Comparison of ENCODE assay signal across 2 cellular contexts in the genomic region with DNA sequence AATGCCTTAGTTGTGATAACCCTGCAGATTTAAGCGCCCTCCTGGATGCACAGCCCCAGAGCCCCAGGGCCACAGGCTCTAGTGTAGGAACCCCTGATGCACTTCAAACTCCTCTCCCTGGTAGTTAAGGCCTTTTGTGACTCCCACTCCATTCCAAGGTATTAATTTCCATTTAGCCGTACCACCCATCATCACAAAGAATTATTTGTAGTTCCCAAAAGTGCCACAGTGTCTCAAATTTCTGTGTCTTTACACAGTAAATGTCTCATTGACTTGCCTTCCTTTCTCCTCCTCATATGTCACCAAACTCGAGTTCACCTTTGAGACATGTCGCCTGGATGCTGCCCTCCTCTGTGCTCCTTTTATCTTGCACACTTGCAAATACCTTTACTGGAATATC.
TF ChIP-seq lines count a peak whose summit lies in the region.

No MANE protein-coding gene starts in this region.

TF ChIP-seq in HepG2, 621 proteins besides CTCF, POLR2A, EP300 and RAD21:
- TF ChIP-seq KDM6A (CRISPR knock-in tag; IDR thresholded peaks at IDR 0.05; ENCODE audit: low read depth) (no peak), SIX4 (CRISPR knock-in tag; IDR thresholded peaks at IDR 0.05) (no peak)
- TF ChIP-seq, protein P1, sequence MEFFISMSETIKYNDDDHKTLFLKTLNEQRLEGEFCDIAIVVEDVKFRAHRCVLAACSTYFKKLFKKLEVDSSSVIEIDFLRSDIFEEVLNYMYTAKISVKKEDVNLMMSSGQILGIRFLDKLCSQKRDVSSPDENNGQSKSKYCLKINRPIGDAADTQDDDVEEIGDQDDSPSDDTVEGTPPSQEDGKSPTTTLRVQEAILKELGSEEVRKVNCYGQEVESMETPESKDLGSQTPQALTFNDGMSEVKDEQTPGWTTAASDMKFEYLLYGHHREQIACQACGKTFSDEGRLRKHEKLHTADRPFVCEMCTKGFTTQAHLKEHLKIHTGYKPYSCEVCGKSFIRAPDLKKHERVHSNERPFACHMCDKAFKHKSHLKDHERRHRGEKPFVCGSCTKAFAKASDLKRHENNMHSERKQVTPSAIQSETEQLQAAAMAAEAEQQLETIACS (CRISPR knock-in tag; IDR thresholded peaks at IDR 0.05): no peak

TF ChIP-seq in WTC11, 78 proteins besides CTCF, POLR2A, EP300 and RAD21:
- TF ChIP-seq, protein P2, sequence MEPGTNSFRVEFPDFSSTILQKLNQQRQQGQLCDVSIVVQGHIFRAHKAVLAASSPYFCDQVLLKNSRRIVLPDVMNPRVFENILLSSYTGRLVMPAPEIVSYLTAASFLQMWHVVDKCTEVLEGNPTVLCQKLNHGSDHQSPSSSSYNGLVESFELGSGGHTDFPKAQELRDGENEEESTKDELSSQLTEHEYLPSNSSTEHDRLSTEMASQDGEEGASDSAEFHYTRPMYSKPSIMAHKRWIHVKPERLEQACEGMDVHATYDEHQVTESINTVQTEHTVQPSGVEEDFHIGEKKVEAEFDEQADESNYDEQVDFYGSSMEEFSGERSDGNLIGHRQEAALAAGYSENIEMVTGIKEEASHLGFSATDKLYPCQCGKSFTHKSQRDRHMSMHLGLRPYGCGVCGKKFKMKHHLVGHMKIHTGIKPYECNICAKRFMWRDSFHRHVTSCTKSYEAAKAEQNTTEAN (CRISPR knock-in tag; IDR thresholded peaks at IDR 0.05): no peak
- TF ChIP-seq, protein P3, sequence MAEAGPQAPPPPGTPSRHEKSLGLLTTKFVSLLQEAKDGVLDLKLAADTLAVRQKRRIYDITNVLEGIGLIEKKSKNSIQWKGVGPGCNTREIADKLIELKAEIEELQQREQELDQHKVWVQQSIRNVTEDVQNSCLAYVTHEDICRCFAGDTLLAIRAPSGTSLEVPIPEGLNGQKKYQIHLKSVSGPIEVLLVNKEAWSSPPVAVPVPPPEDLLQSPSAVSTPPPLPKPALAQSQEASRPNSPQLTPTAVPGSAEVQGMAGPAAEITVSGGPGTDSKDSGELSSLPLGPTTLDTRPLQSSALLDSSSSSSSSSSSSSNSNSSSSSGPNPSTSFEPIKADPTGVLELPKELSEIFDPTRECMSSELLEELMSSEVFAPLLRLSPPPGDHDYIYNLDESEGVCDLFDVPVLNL (CRISPR knock-in tag; IDR thresholded peaks at IDR 0.05; ENCODE audit: borderline replicate concordance, low read depth): no peak
- TF ChIP-seq ELF4 (CRISPR knock-in tag; IDR thresholded peaks at IDR 0.05; ENCODE audit: low read depth) (no peak), NR3C1 (CRISPR knock-in tag; conservative IDR thresholded peaks at IDR 0.05; ENCODE audit: low read depth) (no peak)
- TF ChIP-seq, protein P4, sequence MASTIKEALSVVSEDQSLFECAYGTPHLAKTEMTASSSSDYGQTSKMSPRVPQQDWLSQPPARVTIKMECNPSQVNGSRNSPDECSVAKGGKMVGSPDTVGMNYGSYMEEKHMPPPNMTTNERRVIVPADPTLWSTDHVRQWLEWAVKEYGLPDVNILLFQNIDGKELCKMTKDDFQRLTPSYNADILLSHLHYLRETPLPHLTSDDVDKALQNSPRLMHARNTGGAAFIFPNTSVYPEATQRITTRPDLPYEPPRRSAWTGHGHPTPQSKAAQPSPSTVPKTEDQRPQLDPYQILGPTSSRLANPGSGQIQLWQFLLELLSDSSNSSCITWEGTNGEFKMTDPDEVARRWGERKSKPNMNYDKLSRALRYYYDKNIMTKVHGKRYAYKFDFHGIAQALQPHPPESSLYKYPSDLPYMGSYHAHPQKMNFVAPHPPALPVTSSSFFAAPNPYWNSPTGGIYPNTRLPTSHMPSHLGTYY (CRISPR knock-in tag; IDR thresholded peaks at IDR 0.05): no peak
- TF ChIP-seq, protein P5, sequence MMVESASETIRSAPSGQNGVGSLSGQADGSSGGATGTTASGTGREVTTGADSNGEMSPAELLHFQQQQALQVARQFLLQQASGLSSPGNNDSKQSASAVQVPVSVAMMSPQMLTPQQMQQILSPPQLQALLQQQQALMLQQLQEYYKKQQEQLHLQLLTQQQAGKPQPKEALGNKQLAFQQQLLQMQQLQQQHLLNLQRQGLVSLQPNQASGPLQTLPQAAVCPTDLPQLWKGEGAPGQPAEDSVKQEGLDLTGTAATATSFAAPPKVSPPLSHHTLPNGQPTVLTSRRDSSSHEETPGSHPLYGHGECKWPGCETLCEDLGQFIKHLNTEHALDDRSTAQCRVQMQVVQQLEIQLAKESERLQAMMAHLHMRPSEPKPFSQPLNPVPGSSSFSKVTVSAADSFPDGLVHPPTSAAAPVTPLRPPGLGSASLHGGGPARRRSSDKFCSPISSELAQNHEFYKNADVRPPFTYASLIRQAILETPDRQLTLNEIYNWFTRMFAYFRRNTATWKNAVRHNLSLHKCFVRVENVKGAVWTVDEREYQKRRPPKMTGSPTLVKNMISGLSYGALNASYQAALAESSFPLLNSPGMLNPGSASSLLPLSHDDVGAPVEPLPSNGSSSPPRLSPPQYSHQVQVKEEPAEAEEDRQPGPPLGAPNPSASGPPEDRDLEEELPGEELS (CRISPR knock-in tag; IDR thresholded peaks at IDR 0.05): no peak
TF ChIP-seq in WTC11: peak in this region for 0.
